Comparison of ENCODE assay signal across 24 cellular contexts in the genomic region with DNA sequence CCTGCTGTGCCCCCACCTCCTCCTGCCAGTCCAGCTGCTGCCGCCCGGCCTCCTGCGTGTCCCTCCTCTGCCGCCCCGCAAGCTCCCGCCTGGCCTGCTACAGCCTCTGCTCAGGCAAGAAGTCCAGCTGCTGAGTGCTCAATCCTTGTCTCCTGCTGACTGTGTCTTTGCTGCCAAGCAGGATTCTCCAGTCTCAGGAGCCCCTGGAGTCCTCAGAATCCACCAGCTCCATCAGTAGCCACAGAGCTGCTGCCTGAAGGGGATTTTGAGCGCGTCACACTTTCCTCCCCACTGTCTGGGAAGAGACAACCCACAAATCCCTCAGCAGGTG. TPM values are rescaled to one million over a fixed set of nuclear protein-coding genes. Genes with fewer than 3 reads are reported as not detected.
DNase-seq lines count a peak whose midpoint lies in the region; ATAC-seq and TF ChIP-seq lines count a peak whose summit lies in the region.
"Had no signal": no experiment of that assay in that cellular context is flagged by ENCODE, and none has a peak within 500 bp of the region (broad histone marks: within the 10 kb centered on the region; RNA-seq: fewer than 3 reads in every experiment).

No MANE protein-coding gene starts in this region.

- H3K9me3 Mint-ChIP-seq in nephron progenitor cell: peaks cover 43% of the 10 kb centered on the region

- H3K4ac ChIP-seq in mesendoderm (ENCODE audit: low read depth, low read length): no peak overlapping the region

- H3K9ac ChIP-seq in BLaER1 (0 out of 2 replicates have a peak overlapping the region, but pooled peaks have one; percentile 15), mesendoderm (ENCODE audit: low read length) (no peak overlapping the region)

- peak overlapping the region; percentile 48 for H3K27ac Mint-ChIP-seq in nephron progenitor cell

- H3K9me3 ChIP-seq in BLaER1 (peaks cover 59% of the 10 kb centered on the region), SJCRH30 (replicated peaks) (no peaks in the 10 kb centered on the region; the same call in 1 of the 2 replicates), ascending aorta (peaks cover 0 to 20% of the 10 kb centered on the region in 2 donors)
- H3K9me3 ChIP-seq: pancreas had no signal

- H3K4me2 ChIP-seq in BLaER1: peak overlapping the region; percentile 12; the same call in 1 of the 2 replicates
- H3K4me2 ChIP-seq in mesendoderm (ENCODE audit: low read length): no peak overlapping the region

- no peak overlapping the region for H2BK15ac ChIP-seq in mesendoderm (replicated peaks; ENCODE audit: low read depth)

- no peaks in the 10 kb centered on the region for H4K20me1 ChIP-seq in BLaER1

- no peak overlapping the region for H3K18ac ChIP-seq in mesendoderm (ENCODE audit: low read length)

- H2BK120ac ChIP-seq in mesendoderm (ENCODE audit: low read depth, low read length): no peak overlapping the region

- H3K36me3 Mint-ChIP-seq in nephron progenitor cell (ENCODE audit: low read depth): peaks cover 12% of the 10 kb centered on the region
- H3K36me3 Mint-ChIP-seq: CD4-positive, CD25-positive, alpha-beta regulatory T cell had no signal

- H3K56ac ChIP-seq in mesendoderm (ENCODE audit: low read length): no peak overlapping the region

- no peak overlapping the region for H3K4me3 Mint-ChIP-seq in nephron progenitor cell
- H3K4me3 Mint-ChIP-seq: activated T-cell treated with anti-CD3 and anti-CD28 coated beads, Interleukin-2, amount 50 U/mL, for 4 hours had no signal

- H3K23ac ChIP-seq in mesendoderm (ENCODE audit: low read length): no peak overlapping the region

- peaks cover 12% of the 10 kb centered on the region for H3K27me3 Mint-ChIP-seq in nephron progenitor cell (ENCODE audit: low read depth, poor library complexity)
- H3K27me3 Mint-ChIP-seq: CD4-positive, CD25-positive, alpha-beta regulatory T cell had no signal

- H3K27me3 ChIP-seq in BLaER1: no peaks in the 10 kb centered on the region
- no peaks in the 10 kb centered on the region for H3K27me3 ChIP-seq in H7 (ENCODE audit: control insufficient read depth, insufficient read depth, low read length)
- no peaks in the 10 kb centered on the region for H3K27me3 ChIP-seq in SJCRH30
- no peaks in the 10 kb centered on the region for H3K27me3 ChIP-seq in ascending aorta
- H3K27me3 ChIP-seq in mesendoderm (ENCODE audit: insufficient read depth, low read length, poor library complexity): no peaks in the 10 kb centered on the region
- H3K27me3 ChIP-seq: pancreas had no signal

- no peaks in the 10 kb centered on the region for H3K36me3 ChIP-seq in BLaER1
- no peaks in the 10 kb centered on the region for H3K36me3 ChIP-seq in H7 (replicated peaks; ENCODE audit: control insufficient read depth, insufficient read depth, low read length)
- no peaks in the 10 kb centered on the region for H3K36me3 ChIP-seq in SJCRH30
- no peaks in the 10 kb centered on the region for H3K36me3 ChIP-seq in ascending aorta
- H3K36me3 ChIP-seq in mesendoderm (ENCODE audit: control insufficient read depth, insufficient read depth, low read length): no peaks in the 10 kb centered on the region
- H3K36me3 ChIP-seq: pancreas had no signal

- H3K27ac ChIP-seq in BLaER1 (no peak overlapping the region), SJCRH30 (no peak overlapping the region), ascending aorta (no peak overlapping the region), mesendoderm (ENCODE audit: low read depth, low read length) (no peak overlapping the region)
- H3K27ac ChIP-seq: pancreas had no signal

- H2BK5ac ChIP-seq in mesendoderm (ENCODE audit: low read length): no peak overlapping the region

- H4K8ac ChIP-seq in mesendoderm (ENCODE audit: low read depth, low read length): no peak overlapping the region

- intact Hi-C loops in ascending aorta (cut with DNase I): no loop called here

- H3K79me2 ChIP-seq in mesendoderm (ENCODE audit: control insufficient read depth, insufficient read depth, low read length): no peaks in the 10 kb centered on the region

- no peaks in the 10 kb centered on the region for H3K79me1 ChIP-seq in mesendoderm (ENCODE audit: low read length)

- no peak for ATAC-seq in GM18498 (IDR thresholded peaks at IDR 0.05; ENCODE audit: unreplicated experiment)
- ATAC-seq: activated CD4-positive, CD25-positive, alpha-beta regulatory T cell treated with anti-CD3 and anti-CD28 coated beads, Interleukin-2, amount 50 U/mL, for 24 hours; activated T-cell treated with anti-CD3 and anti-CD28 coated beads, Interleukin-2, amount 50 U/mL, for 4 hours; pancreas had no signal

- H2AK5ac ChIP-seq in mesendoderm (ENCODE audit: low read length): no peak overlapping the region

- peaks cover 19% of the 10 kb centered on the region for H3K4me1 Mint-ChIP-seq in nephron progenitor cell
- H3K4me1 Mint-ChIP-seq: CD4-positive, CD25-positive, alpha-beta regulatory T cell had no signal

- H4K5ac ChIP-seq in mesendoderm (ENCODE audit: low read length): no peak overlapping the region

- no peak overlapping the region for H3K4me3 ChIP-seq in BLaER1
- no peak overlapping the region for H3K4me3 ChIP-seq in H7 (ENCODE audit: insufficient read depth, low read depth, low read length)
- no peak overlapping the region for H3K4me3 ChIP-seq in SJCRH30
- H3K4me3 ChIP-seq in ascending aorta: no peak overlapping the region
- no peak overlapping the region for H3K4me3 ChIP-seq in mesendoderm (ENCODE audit: low read length)
- H3K4me3 ChIP-seq: pancreas had no signal

- no peak for TF ChIP-seq CTCF in nephron progenitor cell (IDR thresholded peaks at IDR 0.05)
- TF ChIP-seq CTCF in ascending aorta (IDR thresholded peaks at IDR 0.05): no peak

- peaks cover 38% of the 10 kb centered on the region for H3K4me1 ChIP-seq in BLaER1
- peaks cover 19% of the 10 kb centered on the region for H3K4me1 ChIP-seq in SJCRH30
- no peaks in the 10 kb centered on the region for H3K4me1 ChIP-seq in ascending aorta
- no peaks in the 10 kb centered on the region for H3K4me1 ChIP-seq in mesendoderm (ENCODE audit: control insufficient read depth, low read depth, low read length)
- H3K4me1 ChIP-seq: pancreas had no signal

- WGBS in mesendoderm (ENCODE audit: extremely low coverage, insufficient coverage, low lambda C conversion rate): no CpG with 5 or more reads among the region's 8 CpGs

- DNase-seq in H7: peak; percentile 57
- DNase-seq in SJCRH30: peak; percentile 45 to 64
- no peak for DNase-seq in nephron progenitor cell
- no peak for DNase-seq in ascending aorta (ENCODE audit: low spot score in 2 of 2)
- no peak for DNase-seq in mesendoderm
- DNase-seq: activated CD8-positive, alpha-beta memory T cell treated with anti-CD3 and anti-CD28 coated beads for 24 hours; activated naive CD4-positive, alpha-beta T cell; activated T-cell treated with anti-CD3 and anti-CD28 coated beads, Interleukin-2, amount 50 U/mL, for 4 hours; CD4-positive, CD25-positive, alpha-beta regulatory T cell; cortex of kidney; DMS53; Kasumi-1; kidney glomerular epithelial cell; mammary epithelial cell; NCI-H2029 treated with DMSO at 0.1 percent for 48 hours; NCI-H526; pancreas; substantia nigra had no signal

RNA-seq across cellular contexts. Expression of a gene that starts 1.0 kb away (rescaled TPM):
- total RNA-seq in H7 (2014; rRNA removed; shearing (Covaris generic)): not detected in 2 replicates
- not detected in 2 replicates for total RNA-seq in SJCRH30 (2014; rRNA removed; shearing (Covaris generic))
- not detected for total RNA-seq in ascending aorta
- polyA plus RNA-seq in mesendoderm (2013, experiment 1 of 2): not detected
- not detected for polyA plus RNA-seq in mesendoderm (2013, experiment 2 of 2)
- total RNA-seq: activated T-cell treated with anti-CD3 and anti-CD28 coated beads, Interleukin-2, amount 50 U/mL, for 4 hours; CD4-positive, CD25-positive, alpha-beta regulatory T cell; fibroblast of lung; glomerular endothelial cell; mammary epithelial cell; pancreas; ureter had no signal
- polyA plus RNA-seq: CD4-positive, CD25-positive, alpha-beta regulatory T cell; fibroblast of lung; mammary epithelial cell; pancreas had no signal

RNA-seq across cellular contexts. Expression of a gene that starts 7.3 kb away (rescaled TPM):
- not detected in 2 replicates for total RNA-seq in H7 (2014; rRNA removed; shearing (Covaris generic))
- total RNA-seq in SJCRH30 (2014; rRNA removed; shearing (Covaris generic)): not detected in 2 replicates
- not detected for total RNA-seq in ascending aorta
- not detected for polyA plus RNA-seq in mesendoderm (2013, experiment 1 of 2)
- polyA plus RNA-seq in mesendoderm (2013, experiment 2 of 2): not detected
- total RNA-seq: activated T-cell treated with anti-CD3 and anti-CD28 coated beads, Interleukin-2, amount 50 U/mL, for 4 hours; CD4-positive, CD25-positive, alpha-beta regulatory T cell; fibroblast of lung; glomerular endothelial cell; mammary epithelial cell; pancreas; ureter had no signal
- polyA plus RNA-seq: CD4-positive, CD25-positive, alpha-beta regulatory T cell; fibroblast of lung; mammary epithelial cell; pancreas had no signal

RNA-seq across cellular contexts. Expression of a gene that starts 10.0 kb away (rescaled TPM):
- not detected in 2 replicates for total RNA-seq in H7 (2014; rRNA removed; shearing (Covaris generic))
- not detected in 2 replicates for total RNA-seq in SJCRH30 (2014; rRNA removed; shearing (Covaris generic))
- total RNA-seq in ascending aorta: not detected
- polyA plus RNA-seq in mesendoderm (2013, experiment 1 of 2): not detected
- polyA plus RNA-seq in mesendoderm (2013, experiment 2 of 2): not detected
- total RNA-seq: activated T-cell treated with anti-CD3 and anti-CD28 coated beads, Interleukin-2, amount 50 U/mL, for 4 hours; CD4-positive, CD25-positive, alpha-beta regulatory T cell; fibroblast of lung; glomerular endothelial cell; mammary epithelial cell; pancreas; ureter had no signal
- polyA plus RNA-seq: CD4-positive, CD25-positive, alpha-beta regulatory T cell; fibroblast of lung; mammary epithelial cell; pancreas had no signal

RNA-seq across cellular contexts. Expression of a gene that starts 10.5 kb away (rescaled TPM):
- not detected in 2 replicates for total RNA-seq in H7 (2014; rRNA removed; shearing (Covaris generic))
- total RNA-seq in SJCRH30 (2014; rRNA removed; shearing (Covaris generic)): not detected in 2 replicates
- not detected for total RNA-seq in ascending aorta
- not detected for polyA plus RNA-seq in mesendoderm (2013, experiment 1 of 2)
- polyA plus RNA-seq in mesendoderm (2013, experiment 2 of 2): not detected
- total RNA-seq: activated T-cell treated with anti-CD3 and anti-CD28 coated beads, Interleukin-2, amount 50 U/mL, for 4 hours; CD4-positive, CD25-positive, alpha-beta regulatory T cell; fibroblast of lung; glomerular endothelial cell; mammary epithelial cell; pancreas; ureter had no signal
- polyA plus RNA-seq: CD4-positive, CD25-positive, alpha-beta regulatory T cell; fibroblast of lung; mammary epithelial cell; pancreas had no signal

RNA-seq across cellular contexts. Expression of a gene that starts 19.5 kb away (rescaled TPM):
- not detected in 2 replicates for total RNA-seq in H7 (2014; rRNA removed; shearing (Covaris generic))
- not detected in 2 replicates for total RNA-seq in SJCRH30 (2014; rRNA removed; shearing (Covaris generic))
- not detected for total RNA-seq in ascending aorta
- polyA plus RNA-seq in mesendoderm (2013, experiment 1 of 2): not detected
- polyA plus RNA-seq in mesendoderm (2013, experiment 2 of 2): not detected
- total RNA-seq: activated T-cell treated with anti-CD3 and anti-CD28 coated beads, Interleukin-2, amount 50 U/mL, for 4 hours; CD4-positive, CD25-positive, alpha-beta regulatory T cell; fibroblast of lung; glomerular endothelial cell; mammary epithelial cell; pancreas; ureter had no signal
- polyA plus RNA-seq: CD4-positive, CD25-positive, alpha-beta regulatory T cell; fibroblast of lung; mammary epithelial cell; pancreas had no signal

Comparison
In these comparisons a context has a peak if more than half of its experiments do, and no peak if none do; other contexts are left out.
1. DNase-seq: peak in H7 (single experiment) and SJCRH30 (2 of 2); none in nephron progenitor cell (single experiment), ascending aorta (0 of 2) and mesendoderm (single experiment).